Comparison of ENCODE assay signal across 8 cellular contexts in genomic region chr19:11380653-11381534, GRCh38. TPM values are rescaled to one million over a fixed set of nuclear protein-coding genes. Genes with fewer than 3 reads are reported as not detected.
A peak's percentile ranks its signal among the peaks of the same experiment; 100 is the strongest.
DNase-seq lines count a peak whose midpoint lies in the region; ATAC-seq and TF ChIP-seq lines count a peak whose summit lies in the region.

No MANE protein-coding gene starts in this region.

- peak; percentile 68 to 70 for TF ChIP-seq CTCF in Caco-2 (IDR thresholded peaks at IDR 0.05; ENCODE audit: insufficient read depth in 1 of 2, low read depth in 1 of 2, low read length in 1 of 2, severe bottlenecking in 1 of 2, unreplicated experiment in 1 of 2)
- peak; percentile 90 for TF ChIP-seq CTCF in OCI-LY7 (conservative IDR thresholded peaks at IDR 0.05; ENCODE audit: low read length)

- peaks cover 22% of the 10 kb centered on the region for H3K79me2 ChIP-seq in OCI-LY7 (ENCODE audit: insufficient read depth, low read depth, low read length)

- H3K4me1 Mint-ChIP-seq in Caco-2 (ENCODE audit: low read depth, unreplicated experiment): no peaks in the 10 kb centered on the region

- POLR2A ChIA-PET in Caco-2 (lab: Charles Lee) (interaction anchor here (0.5 to 1.8 kb wide), 12 partner anchors 11 to 259 kb away, joined by 3 to 14 read pairs (median 5); partner anchors contain the start of genes CCDC159, ODAD3, PRKCSH and TMEM205), OCI-LY7 (lab: Charles Lee) (interaction anchor here (0.5 to 1.4 kb wide), 9 partner anchors 40 to 348 kb away, joined by 3 to 8 read pairs (median 4); partner anchors contain the start of genes ECSIT, ODAD3 and PRKCSH)

- H3K27ac ChIP-seq in OCI-LY7 (ENCODE audit: low read depth, low read length, poor library complexity, severe bottlenecking): peak overlapping the region; percentile 92
- peak overlapping the region; percentile 77 to 87 for H3K27ac ChIP-seq in esophagus (ENCODE audit: low read depth in 2 of 2, low read length in 1 of 2)
- peak overlapping the region; percentile 70 for H3K27ac ChIP-seq in muscle layer of duodenum (ENCODE audit: low read length)

- BruUV-seq in Caco-2 (replicated peaks; lab: Mats Ljungman, UMichigan) (no TSS peak), OCI-LY7 (replicated peaks; lab: Mats Ljungman, UMichigan) (no TSS peak)

- H3K36me3 ChIP-seq in Caco-2 (ENCODE audit: control insufficient read depth, insufficient read depth, low read length) (no peaks in the 10 kb centered on the region), OCI-LY7 (ENCODE audit: insufficient read depth, low read length) (peaks cover 14% of the 10 kb centered on the region; the same call in 1 of the 2 replicates), esophagus (ENCODE audit: control insufficient read depth in 2 of 2, insufficient read depth in 2 of 2, low read length in 1 of 2) (peaks cover 0 to 4% of the 10 kb centered on the region in 2 donors), muscle layer of duodenum (ENCODE audit: control insufficient read depth in 1 of 2, insufficient read depth in 2 of 2, low read length in 2 of 2) (peaks cover 0 to 8% of the 10 kb centered on the region in 2 donors)

- H3K9me3 ChIP-seq in Caco-2 (no peaks in the 10 kb centered on the region), OCI-LY7 (ENCODE audit: low read length) (no peaks in the 10 kb centered on the region), esophagus (ENCODE audit: control insufficient read depth in 2 of 2, insufficient read depth in 1 of 2, low read depth in 1 of 2, low read length in 1 of 2) (no peaks in the 10 kb centered on the region), muscle layer of duodenum (ENCODE audit: control insufficient read depth in 1 of 2, low read length in 2 of 2) (no peaks in the 10 kb centered on the region)

- H3K27ac Mint-ChIP-seq in Caco-2 (ENCODE audit: unreplicated experiment): peak overlapping the region; percentile 98

- intact Hi-C loops in Caco-2 (cut with micrococcal nuclease; ENCODE audit: unreplicated experiment): loop anchor here (1.0 to 5.0 kb wide), 4 partner anchors 36 to 101 kb away; partner anchors contain the start of genes ODAD3, PRKCSH and RGL3
- intact Hi-C loops in OCI-LY7 (cut with micrococcal nuclease; ENCODE audit: unreplicated experiment): loop anchor here (1.0 to 2.0 kb wide), 4 partner anchors 41 to 101 kb away; partner anchors contain the start of genes ODAD3 and PRKCSH

- H3K27me3 ChIP-seq in Caco-2 (replicated peaks; ENCODE audit: control insufficient read depth, insufficient read depth, low read length) (no peaks in the 10 kb centered on the region), esophagus (ENCODE audit: control insufficient read depth in 1 of 2, insufficient read depth in 2 of 2, low read length in 2 of 2) (peaks cover 0 to 7% of the 10 kb centered on the region in 2 donors), muscle layer of duodenum (ENCODE audit: low read depth, low read length) (peaks cover 3% of the 10 kb centered on the region)

- DNase-seq in Caco-2 (peak; percentile 99), HT-29 (ENCODE audit: low spot score) (peak; percentile 95), OCI-LY7 (ENCODE audit: low spot score) (peak; percentile 99)
- peak; percentile 96 for DNase-seq in activated T-cell treated with anti-CD3 and anti-CD28 coated beads, Interleukin-2, amount 50 U/mL, for 1 hour
- DNase-seq in stimulated activated CD8-positive, alpha-beta memory T cell treated with anti-CD3 and anti-CD28 coated beads, Interleukin-7, amount 100 ng/mL, for 24 hours (ENCODE audit: low read depth): peak; percentile 89

- no peaks in the 10 kb centered on the region for H3K9me2 ChIP-seq in OCI-LY7 (ENCODE audit: insufficient read depth, low read length)

- 0 out of 2 replicates have a peak, but pooled peaks cover 4% of the 10 kb centered on the region for H3K4me1 ChIP-seq in Caco-2
- H3K4me1 ChIP-seq in OCI-LY7 (ENCODE audit: insufficient read depth, low read length, poor library complexity, severe bottlenecking): peaks cover 63% of the 10 kb centered on the region
- H3K4me1 ChIP-seq in esophagus (ENCODE audit: control insufficient read depth in 2 of 2, insufficient read depth in 2 of 2, low read length in 1 of 2): peaks cover 15 to 24% of the 10 kb centered on the region in 2 donors
- H3K4me1 ChIP-seq in muscle layer of duodenum (ENCODE audit: control insufficient read depth in 1 of 2, insufficient read depth in 2 of 2, low read length in 2 of 2): peaks cover 7 to 59% of the 10 kb centered on the region in 2 donors

- peak overlapping the region; percentile 95 for H3K4me3 Mint-ChIP-seq in Caco-2 (ENCODE audit: unreplicated experiment)

- H3K4me2 ChIP-seq in OCI-LY7 (ENCODE audit: low read length): peak overlapping the region; percentile 99

- peak overlapping the region; percentile 58 for H3K4me3 ChIP-seq in Caco-2 (ENCODE audit: low read depth, low read length)
- H3K4me3 ChIP-seq in OCI-LY7 (ENCODE audit: low read depth, low read length, poor library complexity, severe bottlenecking): peak overlapping the region; percentile 75
- peak overlapping the region; percentile 44 to 50 for H3K4me3 ChIP-seq in esophagus (ENCODE audit: low read depth in 1 of 2, low read length in 2 of 2)
- H3K4me3 ChIP-seq in muscle layer of duodenum (ENCODE audit: low read depth in 1 of 2, low read length in 2 of 2): peak overlapping the region; percentile 66 to 79

- WGBS in esophagus, 2 donors: 1 to 2% methylated on average over 54 of the region's 54 CpGs

- H3K9me3 Mint-ChIP-seq in Caco-2 (ENCODE audit: unreplicated experiment): no peaks in the 10 kb centered on the region

- H3K27me3 Mint-ChIP-seq in Caco-2 (ENCODE audit: insufficient read depth, unreplicated experiment): no peaks in the 10 kb centered on the region

- H2AFZ ChIP-seq in OCI-LY7 (ENCODE audit: low read length): peak overlapping the region; percentile 66

- H4K20me1 ChIP-seq in OCI-LY7 (ENCODE audit: insufficient read depth, low read length): no peaks in the 10 kb centered on the region

- ATAC-seq in GM21360 (IDR thresholded peaks at IDR 0.05; ENCODE audit: unreplicated experiment): peak; percentile 56

- CTCF ChIA-PET in Caco-2 (lab: Charles Lee) (interaction anchor here (0.5 to 2.2 kb wide), 42 partner anchors 10 to 455 kb away, joined by 3 to 42 read pairs (median 4); partner anchors contain the start of genes CCDC159, ECSIT, ELOF1 and ODAD3), OCI-LY7 (lab: Charles Lee; ENCODE audit: unreplicated experiment) (interaction anchor here (0.6 to 1.7 kb wide), 4 partner anchors 13 to 102 kb away, joined by 3 to 8 read pairs (median 4); partner anchors contain the start of gene ODAD3)

- peaks cover 12% of the 10 kb centered on the region for H3K36me3 Mint-ChIP-seq in Caco-2 (ENCODE audit: insufficient read depth, unreplicated experiment)

RNA-seq across cellular contexts. Expression of gene EPOR, which starts 3.2 kb away (rescaled TPM):
- total RNA-seq in Caco-2 (2022): 6.1 and 7.9 TPM in 2 replicates
- total RNA-seq in HT-29 (2014; rRNA removed; shearing (Covaris generic)): 3.7 and 3.8 TPM in 2 replicates
- total RNA-seq in OCI-LY7 (2014; rRNA removed; shearing (Covaris generic)): 9.9 and 19.6 TPM in 2 replicates
- 11.3 and 15.7 TPM in 2 replicates for total RNA-seq in OCI-LY7 (2022)
- 1 to 10 TPM; 1.2 to 1.4 TPM for polyA plus RNA-seq in esophagus

RNA-seq across cellular contexts. Expression of gene SWSAP1, which starts 6.4 kb away (rescaled TPM):
- total RNA-seq in Caco-2 (2022) (3.7 and 3.9 TPM in 2 replicates), OCI-LY7 (2022) (5.6 and 6.8 TPM in 2 replicates)
- 3.9 and 5.4 TPM in 2 replicates for total RNA-seq in HT-29 (2014; rRNA removed; shearing (Covaris generic))
- 5.6 and 6.6 TPM in 2 replicates for total RNA-seq in OCI-LY7 (2014; rRNA removed; shearing (Covaris generic))
- 1 to 10 TPM; 2.2 to 2.8 TPM for polyA plus RNA-seq in esophagus

RNA-seq across cellular contexts. Expression of gene PLPPR2, which starts 25.7 kb away (rescaled TPM):
- total RNA-seq in Caco-2 (2022) (5.6 and 7.4 TPM in 2 replicates), OCI-LY7 (2022) (2.7 and 3.6 TPM in 2 replicates)
- 1.7 and 3.6 TPM in 2 replicates for total RNA-seq in HT-29 (2014; rRNA removed; shearing (Covaris generic))
- 0.54 and 0.88 TPM in 2 replicates for total RNA-seq in OCI-LY7 (2014; rRNA removed; shearing (Covaris generic))
- polyA plus RNA-seq in esophagus: 1 to 10 TPM; 7.3 to 8.6 TPM

RNA-seq across cellular contexts. Expression of gene CCDC159, which starts 34.6 kb away (rescaled TPM):
- total RNA-seq in Caco-2 (2022): 11.7 and 13.9 TPM in 2 replicates
- 3.5 and 9.2 TPM in 2 replicates for total RNA-seq in HT-29 (2014; rRNA removed; shearing (Covaris generic))
- 13.3 and 14.1 TPM in 2 replicates for total RNA-seq in OCI-LY7 (2014; rRNA removed; shearing (Covaris generic))
- total RNA-seq in OCI-LY7 (2022): 18.9 and 26.1 TPM in 2 replicates
- 10 to 100 TPM; 22.5 to 47.6 TPM for polyA plus RNA-seq in esophagus

RNA-seq across cellular contexts. Expression of gene TMEM205, which starts 34.8 kb away (rescaled TPM):
- total RNA-seq in Caco-2 (2022) (68.3 and 76.1 TPM in 2 replicates), OCI-LY7 (2022) (32.0 and 39.9 TPM in 2 replicates)
- 81.5 and 97.3 TPM in 2 replicates for total RNA-seq in HT-29 (2014; rRNA removed; shearing (Covaris generic))
- 58.4 and 58.9 TPM in 2 replicates for total RNA-seq in OCI-LY7 (2014; rRNA removed; shearing (Covaris generic))
- 10 to 100 TPM; 39.8 to 67.1 TPM for polyA plus RNA-seq in esophagus

Comparison
In these comparisons a context has a peak if more than half of its experiments do, and no peak if none do; other contexts are left out.
1. Peak in every context shown above with its lines: DNase-seq, ATAC-seq, H3K4me3 ChIP-seq and H3K27ac ChIP-seq.